8 cellular contexts compared by ENCODE assay signal in the genomic region with DNA sequence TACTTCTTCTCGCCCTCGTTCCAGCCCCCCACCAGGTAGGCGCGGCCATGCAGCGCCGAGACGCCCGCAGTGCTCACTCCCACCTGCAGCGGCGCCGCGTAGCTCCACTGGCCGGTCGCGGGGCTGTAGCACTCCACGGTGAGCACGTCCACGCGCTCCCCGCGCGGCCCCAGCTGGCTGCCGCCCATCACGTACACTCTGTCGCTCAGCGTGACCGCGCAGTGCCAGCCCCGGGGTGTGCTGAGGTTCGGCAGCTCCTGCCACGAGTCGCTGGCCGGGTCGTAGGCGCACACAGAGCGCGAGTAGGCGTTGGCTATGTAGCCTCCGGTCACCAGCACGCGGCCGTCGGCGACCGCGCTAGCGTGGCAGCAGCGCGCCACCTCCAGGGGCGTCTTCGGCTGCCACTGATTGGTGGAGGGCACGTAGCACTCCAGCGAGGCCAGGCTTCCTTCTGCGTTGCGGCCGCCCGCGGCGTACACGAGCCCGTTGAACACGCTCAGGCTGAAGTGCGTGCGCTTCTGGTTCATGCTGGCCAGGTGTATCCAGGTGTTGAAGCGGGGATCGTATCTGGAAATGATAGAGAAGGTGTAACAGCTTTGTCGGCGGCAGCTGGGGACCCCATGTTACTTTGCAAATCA. TPM values are rescaled to one million over a fixed set of nuclear protein-coding genes. Genes with fewer than 3 reads are reported as not detected.
DNase-seq lines count a peak whose midpoint lies in the region; ATAC-seq and TF ChIP-seq lines count a peak whose summit lies in the region.

No MANE protein-coding gene starts in this region.

- no peak overlapping the region for H2BK12ac ChIP-seq in trophoblast cell (ENCODE audit: low read length)

- H3K4me3 ChIP-seq in SK-N-MC: peak overlapping the region; percentile 86
- H3K4me3 ChIP-seq in heart left ventricle: peak overlapping the region; percentile 21 to 66 (median 48)
- peak overlapping the region; percentile 84 for H3K4me3 ChIP-seq in trophoblast cell (ENCODE audit: low read depth, low read length)
- H3K4me3 ChIP-seq in transverse colon: peak overlapping the region; percentile 10 to 70 (median 46)

- no peak overlapping the region for H2AK5ac ChIP-seq in trophoblast cell (ENCODE audit: low read length)

- H3K9me3 ChIP-seq in SK-N-MC (ENCODE audit: low read depth, low read length) (no peaks in the 10 kb centered on the region), heart left ventricle (no peaks in the 10 kb centered on the region), trophoblast cell (ENCODE audit: insufficient read depth, low read depth, low read length) (peaks cover 1% of the 10 kb centered on the region), transverse colon (no peaks in the 10 kb centered on the region)

- peak overlapping the region; percentile 70 for H3K9ac ChIP-seq in SK-N-MC (ENCODE audit: insufficient read length)
- H3K9ac ChIP-seq in trophoblast cell (ENCODE audit: low read length): peak overlapping the region; percentile 51

- intact Hi-C loops in heart left ventricle (cut with DNase I) (loop anchor here in 9 of 10 donors (2.0 to 10.0 kb wide), 8 partner anchors 70 to 487 kb away; partner anchors contain the start of gene GCLC (in 5 of the 9)), transverse colon (cut with DNase I; ENCODE audit: low total_unique reads) (loop anchor here (2.0 to 10.0 kb wide), 2 partner anchors 107 to 147 kb away; partner anchors contain the start of gene GCLC)

- H3K4ac ChIP-seq in trophoblast cell (ENCODE audit: low read depth, low read length): no peak overlapping the region

- peak overlapping the region; percentile 54 for H4K8ac ChIP-seq in trophoblast cell (ENCODE audit: low read depth, low read length)

- peaks cover 1% of the 10 kb centered on the region for H3K79me1 ChIP-seq in trophoblast cell (ENCODE audit: low read length)

- no peak for TF ChIP-seq POLR2A in heart left ventricle (IDR thresholded peaks at IDR 0.05)
- TF ChIP-seq POLR2A in transverse colon (IDR thresholded peaks at IDR 0.05): peak; percentile 65

- H3K27me3 ChIP-seq in heart left ventricle (peaks cover 0 to 5% (median 0%) of the 10 kb centered on the region in 9 donors), trophoblast cell (ENCODE audit: insufficient read depth, low read length) (no peaks in the 10 kb centered on the region), transverse colon (no peaks in the 10 kb centered on the region)

- WGBS in heart left ventricle, 4 donors: 15 to 26% (median 23%) methylated on average over 51 to 68 of the region's 68 CpGs
- WGBS in trophoblast cell (ENCODE audit: extremely low coverage, insufficient coverage, insufficient read length): no CpG with 5 or more reads among the region's 68 CpGs
- WGBS in transverse colon (ENCODE audit: low coverage in 1 of 2), 2 donors: 2% methylated on average over 37 of the region's 68 CpGs; no CpG with 5 or more reads in 1 of the 2 donors

- TF ChIP-seq CTCF in heart left ventricle (IDR thresholded peaks at IDR 0.05) (peak in 6 of 12 donors; percentile 6 to 35 (median 14)), transverse colon (IDR thresholded peaks at IDR 0.05) (peak in 4 of 5 experiments; percentile 37 to 73 (median 39))

- H3K27ac Mint-ChIP-seq in activated naive CD4-positive, alpha-beta T cell treated with anti-CD3 and anti-CD28 coated beads, Interleukin-2, amount 50 U/mL, for 72 hours: peak overlapping the region; percentile 79 to 83

- H3K4me2 ChIP-seq in trophoblast cell (ENCODE audit: low read length): peak overlapping the region; percentile 96

- peak overlapping the region; percentile 10 for H4K12ac ChIP-seq in trophoblast cell (ENCODE audit: low read depth, low read length)

- H3K23ac ChIP-seq in trophoblast cell (ENCODE audit: low read length): no peak overlapping the region

- no peak overlapping the region for H3K18ac ChIP-seq in trophoblast cell (ENCODE audit: low read length)

- H3K14ac ChIP-seq in trophoblast cell (ENCODE audit: low read length): no peak overlapping the region

- no peak for TF ChIP-seq EP300 in transverse colon (IDR thresholded peaks at IDR 0.05; ENCODE audit: low read depth)

- peaks cover 0 to 4% of the 10 kb centered on the region in 2 donors for H3K36me3 Mint-ChIP-seq in activated naive CD4-positive, alpha-beta T cell treated with anti-CD3 and anti-CD28 coated beads, Interleukin-2, amount 50 U/mL, for 72 hours

- in situ Hi-C loops in transverse colon (cut with MboI; ENCODE audit: low pct_ligation_motif_present in 1 of 4, low pct_unique_long_range_greater_than_20kb in 1 of 4, low sequenced_read_pairs in 3 of 4): loop anchor here in 1 of 4 donors (25.0 kb wide), 1 partner anchor 115 kb away; the partner anchor contains the start of gene GCLC

- H3K4me1 ChIP-seq in heart left ventricle (peaks cover 0 to 62% (median 18%) of the 10 kb centered on the region in 12 donors), trophoblast cell (ENCODE audit: control insufficient read depth in 1 of 2, insufficient read depth in 2 of 2, low read length in 2 of 2) (peaks cover 0 to 6% of the 10 kb centered on the region in 2 experiments), transverse colon (peaks cover 0 to 13% (median 5%) of the 10 kb centered on the region in 4 donors)

- H2BK5ac ChIP-seq in trophoblast cell (ENCODE audit: low read depth, low read length, poor library complexity): no peak overlapping the region

- H2AFZ ChIP-seq in trophoblast cell (ENCODE audit: insufficient read depth, low read length, poor library complexity): peak overlapping the region; percentile 74

- H3K27ac ChIP-seq in SK-N-MC (no peak overlapping the region), heart left ventricle (peak overlapping the region in 5 of 12 donors; percentile 6 to 39 (median 12)), trophoblast cell (ENCODE audit: low read depth, low read length) (no peak overlapping the region), transverse colon (peak overlapping the region; percentile 74 to 90 (median 82))

- no peaks in the 10 kb centered on the region for H3K79me2 ChIP-seq in trophoblast cell (ENCODE audit: control insufficient read depth, insufficient read depth, low read length, poor library complexity)

- no peaks in the 10 kb centered on the region for H3K36me3 ChIP-seq in SK-N-MC (ENCODE audit: insufficient read depth, low read length)
- peaks cover 0 to 27% (median 0%) of the 10 kb centered on the region in 9 donors for H3K36me3 ChIP-seq in heart left ventricle
- no peaks in the 10 kb centered on the region for H3K36me3 ChIP-seq in trophoblast cell (ENCODE audit: control insufficient read depth in 1 of 2, insufficient read depth in 2 of 2, low read length in 2 of 2)
- H3K36me3 ChIP-seq in transverse colon: no peaks in the 10 kb centered on the region

- ATAC-seq in activated naive CD4-positive, alpha-beta T cell treated with anti-CD3 and anti-CD28 coated beads, Interleukin-2, amount 50 U/mL, for 72 hours: peak; percentile 93 to 94
- peak; percentile 42 to 82 (median 78) for ATAC-seq in heart left ventricle

- H4K91ac ChIP-seq in trophoblast cell (ENCODE audit: low read depth, low read length): peak overlapping the region; percentile 13

- H2BK120ac ChIP-seq in trophoblast cell (ENCODE audit: insufficient read depth, low read length, poor library complexity): no peak overlapping the region

- no peaks in the 10 kb centered on the region for H3K9me3 Mint-ChIP-seq in activated naive CD4-positive, alpha-beta T cell treated with anti-CD3 and anti-CD28 coated beads, Interleukin-2, amount 50 U/mL, for 72 hours

- peak; percentile 72 for DNase-seq in EL
- peak; percentile 85 for DNase-seq in H4 (ENCODE audit: low spot score)
- peak; percentile 78 to 82 for DNase-seq in Kasumi-1 (lab: John Stamatoyannopoulos, UW)
- DNase-seq in SK-N-MC (ENCODE audit: low read depth, low spot score): no peak
- DNase-seq in activated naive CD4-positive, alpha-beta T cell treated with anti-CD3 and anti-CD28 coated beads, Interleukin-2, amount 50 U/mL, for 72 hours (ENCODE audit: low spot score in 2 of 2): peak; percentile 70 to 79
- peak; percentile 44 to 83 (median 57) for DNase-seq in heart left ventricle
- peak; percentile 88 to 94 for DNase-seq in trophoblast cell
- peak; percentile 88 for DNase-seq in transverse colon

RNA-seq across cellular contexts. Expression of gene KLHL31, which starts 13.7 kb away (rescaled TPM):
- total RNA-seq in H4 (2014; rRNA removed; shearing (Covaris generic)): 0.17 and 0.72 TPM in 2 replicates
- total RNA-seq in activated naive CD4-positive, alpha-beta T cell treated with anti-CD3 and anti-CD28 coated beads, Interleukin-2, amount 50 U/mL, for 72 hours: under 1 TPM; 0.07 to 0.18 TPM
- total RNA-seq in heart left ventricle (100 to 1,000 TPM; 148 to 405 (median 299) TPM), transverse colon (1 to 10 TPM in 1 of 4 donors, under 1 TPM in 1, not detected in 2; 0.41 to 1.3 TPM)
- 100 to 1,000 TPM in 1 of 2 donors, 10 to 100 TPM in 1; 70.8 to 125 TPM for polyA plus RNA-seq in heart left ventricle
- 0.55 and 0.58 TPM in 2 replicates for polyA plus RNA-seq in trophoblast cell (2013)

Comparison
In these comparisons a context has a peak if more than half of its experiments do, and no peak if none do; other contexts are left out.
1. H3K27ac ChIP-seq: peak in transverse colon (4 of 4); none in SK-N-MC (single experiment) and trophoblast cell (single experiment).
2. RNA of gene KLHL31, which starts 13.7 kb away (total RNA-seq): 148 to 405 TPM in heart left ventricle; 0.41 to 1.3 TPM in transverse colon, 0.07 to 0.18 TPM in activated naive CD4-positive, alpha-beta T cell treated with anti-CD3 and anti-CD28 coated beads, Interleukin-2, amount 50 U/mL, for 72 hours and 0.17 to 0.72 TPM in H4; every median in the first group is over 10 times any median in the second.
3. Peak in every context shown above with its lines, with median percentiles within 50 percentile points of each other: H3K4me3 ChIP-seq.